ENCODE assay signal across 1 cellular context in the genomic region with DNA sequence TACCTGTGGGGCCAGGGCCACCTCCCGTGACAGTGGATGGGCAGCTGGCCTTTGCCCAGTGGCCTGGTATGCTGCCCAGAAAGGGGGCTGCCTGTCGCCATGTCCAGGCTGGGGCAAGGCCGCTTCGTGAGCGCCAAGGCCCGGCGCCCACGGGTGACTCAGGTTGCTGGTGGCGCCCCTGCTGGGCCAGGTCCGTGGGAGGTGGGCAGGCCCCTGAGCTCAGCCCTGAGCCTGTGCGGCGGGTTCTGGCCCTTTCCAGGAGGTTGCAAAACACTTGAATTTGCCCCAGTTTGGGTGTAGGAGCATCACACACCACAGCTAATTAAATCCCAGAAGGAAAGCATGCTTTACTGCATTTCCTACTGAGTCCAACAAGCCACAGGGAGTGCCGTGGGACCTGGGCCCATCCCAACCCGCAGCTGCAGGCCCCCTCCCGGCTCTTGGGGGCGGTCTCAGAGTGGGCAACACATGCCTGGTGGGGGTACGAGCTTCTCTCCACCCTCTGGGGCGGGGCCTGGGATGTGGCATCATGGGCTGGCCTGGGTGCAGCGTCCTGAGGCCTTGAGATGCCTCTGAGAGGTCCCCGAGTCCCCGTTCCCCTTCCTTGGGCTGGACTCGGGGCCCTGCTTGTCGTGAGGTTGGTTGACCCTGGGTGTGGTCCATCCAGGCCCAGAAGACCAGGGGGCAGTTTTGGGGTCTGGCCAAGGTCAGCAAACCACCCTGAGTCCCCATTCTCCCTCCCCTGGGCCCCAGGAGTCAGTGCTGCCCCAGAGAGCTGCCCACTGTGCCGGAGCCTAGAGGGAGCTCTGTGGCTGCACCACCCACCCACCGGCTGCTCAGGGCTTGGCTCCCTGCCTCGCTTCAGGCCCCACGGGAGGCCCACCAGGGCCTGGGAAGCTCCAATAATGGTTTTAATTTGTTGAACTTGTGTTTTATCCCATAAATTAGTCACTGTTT.
A peak's percentile ranks its signal among the peaks of the same experiment; 100 is the strongest.
TF ChIP-seq lines count a peak whose summit lies in the region.

No MANE protein-coding gene starts in this region.

TF ChIP-seq in HEK293, 187 proteins besides CTCF, POLR2A, EP300 and RAD21 (continued from another document and continues in another):
- TF ChIP-seq, protein P1, sequence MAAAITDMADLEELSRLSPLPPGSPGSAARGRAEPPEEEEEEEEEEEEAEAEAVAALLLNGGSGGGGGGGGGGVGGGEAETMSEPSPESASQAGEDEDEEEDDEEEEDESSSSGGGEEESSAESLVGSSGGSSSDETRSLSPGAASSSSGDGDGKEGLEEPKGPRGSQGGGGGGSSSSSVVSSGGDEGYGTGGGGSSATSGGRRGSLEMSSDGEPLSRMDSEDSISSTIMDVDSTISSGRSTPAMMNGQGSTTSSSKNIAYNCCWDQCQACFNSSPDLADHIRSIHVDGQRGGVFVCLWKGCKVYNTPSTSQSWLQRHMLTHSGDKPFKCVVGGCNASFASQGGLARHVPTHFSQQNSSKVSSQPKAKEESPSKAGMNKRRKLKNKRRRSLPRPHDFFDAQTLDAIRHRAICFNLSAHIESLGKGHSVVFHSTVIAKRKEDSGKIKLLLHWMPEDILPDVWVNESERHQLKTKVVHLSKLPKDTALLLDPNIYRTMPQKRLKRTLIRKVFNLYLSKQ (tag by site-specific recombination; IDR thresholded peaks at IDR 0.05; ENCODE audit: borderline replicate concordance), result no peak
- TF ChIP-seq HOXD13 (CRISPR knock-in tag; IDR thresholded peaks at IDR 0.05; ENCODE audit: borderline replicate concordance), result no peak
- TF ChIP-seq ZNF791 (tag by site-specific recombination; IDR thresholded peaks at IDR 0.05), result no peak
- no peak for TF ChIP-seq ZNF514 (tag by site-specific recombination; IDR thresholded peaks at IDR 0.05)
- no peak for TF ChIP-seq YY2 (tag by site-specific recombination; IDR thresholded peaks at IDR 0.05)
- peak; percentile 86 for TF ChIP-seq ZNF423 (tag by site-specific recombination; IDR thresholded peaks at IDR 0.05)
- TF ChIP-seq BCL11B (tag by site-specific recombination; IDR thresholded peaks at IDR 0.05; ENCODE audit: low read depth), result no peak
- TF ChIP-seq ZNF747 (tag by site-specific recombination; IDR thresholded peaks at IDR 0.05), result no peak
- TF ChIP-seq GLIS1 (tag by site-specific recombination; IDR thresholded peaks at IDR 0.05), result peak; percentile 97
- TF ChIP-seq, protein P2, sequence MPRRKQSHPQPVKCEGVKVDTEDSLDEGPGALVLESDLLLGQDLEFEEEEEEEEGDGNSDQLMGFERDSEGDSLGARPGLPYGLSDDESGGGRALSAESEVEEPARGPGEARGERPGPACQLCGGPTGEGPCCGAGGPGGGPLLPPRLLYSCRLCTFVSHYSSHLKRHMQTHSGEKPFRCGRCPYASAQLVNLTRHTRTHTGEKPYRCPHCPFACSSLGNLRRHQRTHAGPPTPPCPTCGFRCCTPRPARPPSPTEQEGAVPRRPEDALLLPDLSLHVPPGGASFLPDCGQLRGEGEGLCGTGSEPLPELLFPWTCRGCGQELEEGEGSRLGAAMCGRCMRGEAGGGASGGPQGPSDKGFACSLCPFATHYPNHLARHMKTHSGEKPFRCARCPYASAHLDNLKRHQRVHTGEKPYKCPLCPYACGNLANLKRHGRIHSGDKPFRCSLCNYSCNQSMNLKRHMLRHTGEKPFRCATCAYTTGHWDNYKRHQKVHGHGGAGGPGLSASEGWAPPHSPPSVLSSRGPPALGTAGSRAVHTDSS (tag by site-specific recombination; IDR thresholded peaks at IDR 0.05), result no peak
- TF ChIP-seq ZNF10 (tag by site-specific recombination; IDR thresholded peaks at IDR 0.05), result no peak
- TF ChIP-seq, protein P3, sequence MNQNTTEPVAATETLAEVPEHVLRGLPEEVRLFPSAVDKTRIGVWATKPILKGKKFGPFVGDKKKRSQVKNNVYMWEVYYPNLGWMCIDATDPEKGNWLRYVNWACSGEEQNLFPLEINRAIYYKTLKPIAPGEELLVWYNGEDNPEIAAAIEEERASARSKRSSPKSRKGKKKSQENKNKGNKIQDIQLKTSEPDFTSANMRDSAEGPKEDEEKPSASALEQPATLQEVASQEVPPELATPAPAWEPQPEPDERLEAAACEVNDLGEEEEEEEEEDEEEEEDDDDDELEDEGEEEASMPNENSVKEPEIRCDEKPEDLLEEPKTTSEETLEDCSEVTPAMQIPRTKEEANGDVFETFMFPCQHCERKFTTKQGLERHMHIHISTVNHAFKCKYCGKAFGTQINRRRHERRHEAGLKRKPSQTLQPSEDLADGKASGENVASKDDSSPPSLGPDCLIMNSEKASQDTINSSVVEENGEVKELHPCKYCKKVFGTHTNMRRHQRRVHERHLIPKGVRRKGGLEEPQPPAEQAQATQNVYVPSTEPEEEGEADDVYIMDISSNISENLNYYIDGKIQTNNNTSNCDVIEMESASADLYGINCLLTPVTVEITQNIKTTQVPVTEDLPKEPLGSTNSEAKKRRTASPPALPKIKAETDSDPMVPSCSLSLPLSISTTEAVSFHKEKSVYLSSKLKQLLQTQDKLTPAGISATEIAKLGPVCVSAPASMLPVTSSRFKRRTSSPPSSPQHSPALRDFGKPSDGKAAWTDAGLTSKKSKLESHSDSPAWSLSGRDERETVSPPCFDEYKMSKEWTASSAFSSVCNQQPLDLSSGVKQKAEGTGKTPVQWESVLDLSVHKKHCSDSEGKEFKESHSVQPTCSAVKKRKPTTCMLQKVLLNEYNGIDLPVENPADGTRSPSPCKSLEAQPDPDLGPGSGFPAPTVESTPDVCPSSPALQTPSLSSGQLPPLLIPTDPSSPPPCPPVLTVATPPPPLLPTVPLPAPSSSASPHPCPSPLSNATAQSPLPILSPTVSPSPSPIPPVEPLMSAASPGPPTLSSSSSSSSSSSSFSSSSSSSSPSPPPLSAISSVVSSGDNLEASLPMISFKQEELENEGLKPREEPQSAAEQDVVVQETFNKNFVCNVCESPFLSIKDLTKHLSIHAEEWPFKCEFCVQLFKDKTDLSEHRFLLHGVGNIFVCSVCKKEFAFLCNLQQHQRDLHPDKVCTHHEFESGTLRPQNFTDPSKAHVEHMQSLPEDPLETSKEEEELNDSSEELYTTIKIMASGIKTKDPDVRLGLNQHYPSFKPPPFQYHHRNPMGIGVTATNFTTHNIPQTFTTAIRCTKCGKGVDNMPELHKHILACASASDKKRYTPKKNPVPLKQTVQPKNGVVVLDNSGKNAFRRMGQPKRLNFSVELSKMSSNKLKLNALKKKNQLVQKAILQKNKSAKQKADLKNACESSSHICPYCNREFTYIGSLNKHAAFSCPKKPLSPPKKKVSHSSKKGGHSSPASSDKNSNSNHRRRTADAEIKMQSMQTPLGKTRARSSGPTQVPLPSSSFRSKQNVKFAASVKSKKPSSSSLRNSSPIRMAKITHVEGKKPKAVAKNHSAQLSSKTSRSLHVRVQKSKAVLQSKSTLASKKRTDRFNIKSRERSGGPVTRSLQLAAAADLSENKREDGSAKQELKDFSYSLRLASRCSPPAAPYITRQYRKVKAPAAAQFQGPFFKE (tag by site-specific recombination; IDR thresholded peaks at IDR 0.05; ENCODE audit: borderline replicate concordance), result no peak
- no peak for TF ChIP-seq SCRT1 (tag by site-specific recombination; IDR thresholded peaks at IDR 0.05; ENCODE audit: borderline replicate concordance)
- no peak for TF ChIP-seq ZNF239 (tag by site-specific recombination; IDR thresholded peaks at IDR 0.05)
- TF ChIP-seq ZBTB7A (tag by site-specific recombination; IDR thresholded peaks at IDR 0.05; ENCODE audit: low read depth), result no peak
- TF ChIP-seq ZNF837 (tag by site-specific recombination; IDR thresholded peaks at IDR 0.05), result no peak
- no peak for TF ChIP-seq ZNF660 (tag by site-specific recombination; IDR thresholded peaks at IDR 0.05)
- no peak for TF ChIP-seq ZNF324 (tag by site-specific recombination; IDR thresholded peaks at IDR 0.05)
- TF ChIP-seq, protein P4, sequence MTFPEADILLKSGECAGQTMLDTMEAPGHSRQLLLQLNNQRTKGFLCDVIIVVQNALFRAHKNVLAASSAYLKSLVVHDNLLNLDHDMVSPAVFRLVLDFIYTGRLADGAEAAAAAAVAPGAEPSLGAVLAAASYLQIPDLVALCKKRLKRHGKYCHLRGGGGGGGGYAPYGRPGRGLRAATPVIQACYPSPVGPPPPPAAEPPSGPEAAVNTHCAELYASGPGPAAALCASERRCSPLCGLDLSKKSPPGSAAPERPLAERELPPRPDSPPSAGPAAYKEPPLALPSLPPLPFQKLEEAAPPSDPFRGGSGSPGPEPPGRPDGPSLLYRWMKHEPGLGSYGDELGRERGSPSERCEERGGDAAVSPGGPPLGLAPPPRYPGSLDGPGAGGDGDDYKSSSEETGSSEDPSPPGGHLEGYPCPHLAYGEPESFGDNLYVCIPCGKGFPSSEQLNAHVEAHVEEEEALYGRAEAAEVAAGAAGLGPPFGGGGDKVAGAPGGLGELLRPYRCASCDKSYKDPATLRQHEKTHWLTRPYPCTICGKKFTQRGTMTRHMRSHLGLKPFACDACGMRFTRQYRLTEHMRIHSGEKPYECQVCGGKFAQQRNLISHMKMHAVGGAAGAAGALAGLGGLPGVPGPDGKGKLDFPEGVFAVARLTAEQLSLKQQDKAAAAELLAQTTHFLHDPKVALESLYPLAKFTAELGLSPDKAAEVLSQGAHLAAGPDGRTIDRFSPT (tag by site-specific recombination; IDR thresholded peaks at IDR 0.05), result peak; percentile 60; the same call in 1 of the 2 replicates
- no peak for TF ChIP-seq ZNF2 (tag by site-specific recombination; IDR thresholded peaks at IDR 0.05)
- no peak for TF ChIP-seq ZNF501 (tag by site-specific recombination; IDR thresholded peaks at IDR 0.05)
- no peak for TF ChIP-seq ZNF23 (tag by site-specific recombination; IDR thresholded peaks at IDR 0.05; ENCODE audit: borderline replicate concordance)
- no peak for TF ChIP-seq IKZF3 (tag by site-specific recombination; IDR thresholded peaks at IDR 0.05)
- TF ChIP-seq ZNF132 (tag by site-specific recombination; IDR thresholded peaks at IDR 0.05; ENCODE audit: borderline replicate concordance), result no peak
- no peak for TF ChIP-seq KLF8 (tag by site-specific recombination; IDR thresholded peaks at IDR 0.05)
- TF ChIP-seq, protein P5, sequence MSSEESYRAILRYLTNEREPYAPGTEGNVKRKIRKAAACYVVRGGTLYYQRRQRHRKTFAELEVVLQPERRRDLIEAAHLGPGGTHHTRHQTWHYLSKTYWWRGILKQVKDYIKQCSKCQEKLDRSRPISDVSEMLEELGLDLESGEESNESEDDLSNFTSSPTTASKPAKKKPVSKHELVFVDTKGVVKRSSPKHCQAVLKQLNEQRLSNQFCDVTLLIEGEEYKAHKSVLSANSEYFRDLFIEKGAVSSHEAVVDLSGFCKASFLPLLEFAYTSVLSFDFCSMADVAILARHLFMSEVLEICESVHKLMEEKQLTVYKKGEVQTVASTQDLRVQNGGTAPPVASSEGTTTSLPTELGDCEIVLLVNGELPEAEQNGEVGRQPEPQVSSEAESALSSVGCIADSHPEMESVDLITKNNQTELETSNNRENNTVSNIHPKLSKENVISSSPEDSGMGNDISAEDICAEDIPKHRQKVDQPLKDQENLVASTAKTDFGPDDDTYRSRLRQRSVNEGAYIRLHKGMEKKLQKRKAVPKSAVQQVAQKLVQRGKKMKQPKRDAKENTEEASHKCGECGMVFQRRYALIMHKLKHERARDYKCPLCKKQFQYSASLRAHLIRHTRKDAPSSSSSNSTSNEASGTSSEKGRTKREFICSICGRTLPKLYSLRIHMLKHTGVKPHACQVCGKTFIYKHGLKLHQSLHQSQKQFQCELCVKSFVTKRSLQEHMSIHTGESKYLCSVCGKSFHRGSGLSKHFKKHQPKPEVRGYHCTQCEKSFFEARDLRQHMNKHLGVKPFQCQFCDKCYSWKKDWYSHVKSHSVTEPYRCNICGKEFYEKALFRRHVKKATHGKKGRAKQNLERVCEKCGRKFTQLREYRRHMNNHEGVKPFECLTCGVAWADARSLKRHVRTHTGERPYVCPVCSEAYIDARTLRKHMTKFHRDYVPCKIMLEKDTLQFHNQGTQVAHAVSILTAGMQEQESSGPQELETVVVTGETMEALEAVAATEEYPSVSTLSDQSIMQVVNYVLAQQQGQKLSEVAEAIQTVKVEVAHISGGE (tag by site-specific recombination; conservative IDR thresholded peaks at IDR 0.05; ENCODE audit: low read depth), result no peak
- no peak for TF ChIP-seq ZNF366 (tag by site-specific recombination; conservative IDR thresholded peaks at IDR 0.05)
- TF ChIP-seq, protein P6, sequence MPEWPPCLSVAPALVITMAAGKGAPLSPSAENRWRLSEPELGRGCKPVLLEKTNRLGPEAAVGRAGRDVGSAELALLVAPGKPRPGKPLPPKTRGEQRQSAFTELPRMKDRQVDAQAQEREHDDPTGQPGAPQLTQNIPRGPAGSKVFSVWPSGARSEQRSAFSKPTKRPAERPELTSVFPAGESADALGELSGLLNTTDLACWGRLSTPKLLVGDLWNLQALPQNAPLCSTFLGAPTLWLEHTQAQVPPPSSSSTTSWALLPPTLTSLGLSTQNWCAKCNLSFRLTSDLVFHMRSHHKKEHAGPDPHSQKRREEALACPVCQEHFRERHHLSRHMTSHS (tag by site-specific recombination; IDR thresholded peaks at IDR 0.05), result no peak
- TF ChIP-seq, protein P7, sequence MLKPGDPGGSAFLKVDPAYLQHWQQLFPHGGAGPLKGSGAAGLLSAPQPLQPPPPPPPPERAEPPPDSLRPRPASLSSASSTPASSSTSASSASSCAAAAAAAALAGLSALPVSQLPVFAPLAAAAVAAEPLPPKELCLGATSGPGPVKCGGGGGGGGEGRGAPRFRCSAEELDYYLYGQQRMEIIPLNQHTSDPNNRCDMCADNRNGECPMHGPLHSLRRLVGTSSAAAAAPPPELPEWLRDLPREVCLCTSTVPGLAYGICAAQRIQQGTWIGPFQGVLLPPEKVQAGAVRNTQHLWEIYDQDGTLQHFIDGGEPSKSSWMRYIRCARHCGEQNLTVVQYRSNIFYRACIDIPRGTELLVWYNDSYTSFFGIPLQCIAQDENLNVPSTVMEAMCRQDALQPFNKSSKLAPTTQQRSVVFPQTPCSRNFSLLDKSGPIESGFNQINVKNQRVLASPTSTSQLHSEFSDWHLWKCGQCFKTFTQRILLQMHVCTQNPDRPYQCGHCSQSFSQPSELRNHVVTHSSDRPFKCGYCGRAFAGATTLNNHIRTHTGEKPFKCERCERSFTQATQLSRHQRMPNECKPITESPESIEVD (tag by site-specific recombination; IDR thresholded peaks at IDR 0.05), result no peak
- no peak for TF ChIP-seq TCF7L2 (IDR thresholded peaks at IDR 0.05; ENCODE audit: borderline replicate concordance, low read depth, low read length)
